ENCODE assay signal across 8 cellular contexts in the genomic region with DNA sequence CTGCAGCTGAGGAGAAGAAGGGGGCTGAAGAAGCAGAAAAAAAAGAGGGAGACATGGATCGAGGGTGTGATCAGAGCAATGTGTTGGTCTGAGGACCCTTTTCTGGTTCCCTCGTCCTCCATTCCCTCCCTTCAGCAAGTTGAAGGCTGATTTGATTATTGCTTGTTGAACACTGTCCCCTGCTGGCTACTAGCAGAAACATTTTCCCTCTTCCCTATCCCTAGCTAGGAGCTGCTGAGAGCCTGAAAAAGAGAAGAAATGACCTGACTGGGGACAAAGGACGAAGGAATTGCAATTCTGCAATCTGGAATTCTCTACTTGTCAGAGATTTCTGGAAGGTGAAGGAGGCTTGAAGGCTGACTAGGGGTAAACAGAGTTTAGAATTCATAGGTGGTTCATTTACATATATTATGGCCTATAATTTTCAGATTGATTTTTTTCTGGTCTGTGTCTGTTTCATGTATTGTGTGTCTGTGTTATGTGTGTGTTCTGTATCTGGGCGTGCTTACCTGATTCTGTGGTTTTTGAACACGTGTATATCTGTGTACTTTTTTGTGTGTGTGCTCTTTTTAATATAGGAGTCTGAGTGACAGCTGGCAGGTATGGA. TPM values are rescaled to one million over a fixed set of nuclear protein-coding genes. Genes with fewer than 3 reads are reported as not detected.
DNase-seq lines count a peak whose midpoint lies in the region; ATAC-seq and TF ChIP-seq lines count a peak whose summit lies in the region.

No MANE protein-coding gene starts in this region.

- no peaks in the 10 kb centered on the region for H3F3A ChIP-seq in SU-DHL-6 (ENCODE audit: insufficient read depth)

- H3K9me2 ChIP-seq in SU-DHL-6 (replicated peaks; ENCODE audit: insufficient read depth, low read length): no peaks in the 10 kb centered on the region

- H3K27me3 ChIP-seq in SU-DHL-6 (ENCODE audit: low read length): no peaks in the 10 kb centered on the region
- H3K27me3 ChIP-seq in mesenchymal stem cell (ENCODE audit: control insufficient read depth in 1 of 2, insufficient read depth in 1 of 2, low read length in 2 of 2): peaks cover 3 to 18% of the 10 kb centered on the region in 2 experiments
- no peaks in the 10 kb centered on the region for H3K27me3 ChIP-seq in upper lobe of right lung

- H3K4me1 ChIP-seq in mesenchymal stem cell (ENCODE audit: control insufficient read depth, insufficient read depth, low read depth, low read length) (peaks cover 20% of the 10 kb centered on the region), upper lobe of right lung (peaks cover 11% of the 10 kb centered on the region)

- H2BK5ac ChIP-seq in mesenchymal stem cell (ENCODE audit: low read depth, low read length, poor library complexity, severe bottlenecking): no peak overlapping the region

- H3K18ac ChIP-seq in mesenchymal stem cell (ENCODE audit: low read depth in 1 of 2, low read length in 2 of 2): no peak overlapping the region

- H3K23ac ChIP-seq in mesenchymal stem cell (ENCODE audit: low read length in 2 of 2): no peak overlapping the region

- intact Hi-C loops in upper lobe of right lung (cut with DNase I): no loop called here

- H3K9ac ChIP-seq in SU-DHL-6 (ENCODE audit: low read length): no peak overlapping the region
- H3K9ac ChIP-seq in mesenchymal stem cell (ENCODE audit: low read length): peak overlapping the region; percentile 13

- no peak overlapping the region for H4K8ac ChIP-seq in mesenchymal stem cell (ENCODE audit: low read length)

- no peaks in the 10 kb centered on the region for H3K79me1 ChIP-seq in mesenchymal stem cell (replicated peaks; ENCODE audit: low read length, poor library complexity, severe bottlenecking)

- H3K36me3 ChIP-seq in SU-DHL-6 (ENCODE audit: low read length) (no peaks in the 10 kb centered on the region), mesenchymal stem cell (ENCODE audit: control insufficient read depth in 1 of 2, insufficient read depth in 2 of 2, low read depth in 1 of 2, low read length in 2 of 2) (no peaks in the 10 kb centered on the region), upper lobe of right lung (no peaks in the 10 kb centered on the region)

- no peak overlapping the region for H2AFZ ChIP-seq in SU-DHL-6 (ENCODE audit: low read depth, low read length, severe bottlenecking)
- no peak overlapping the region for H2AFZ ChIP-seq in mesenchymal stem cell (ENCODE audit: low read depth, low read length)

- no peak overlapping the region for H2BK120ac ChIP-seq in mesenchymal stem cell (ENCODE audit: low read depth, low read length)

- TF ChIP-seq CTCF in SU-DHL-6 (IDR thresholded peaks at IDR 0.05; ENCODE audit: insufficient read depth, low read length, poor library complexity, severe bottlenecking) (peak; percentile 90), upper lobe of right lung (IDR thresholded peaks at IDR 0.05) (peak; percentile 88)

- peak; percentile 89 for DNase-seq in DMS153 treated with DMSO at 0.1 percent for 48 hours (lab: John Stamatoyannopoulos, UW; ENCODE audit: unreplicated experiment)
- peak; percentile 60 for DNase-seq in H4 (ENCODE audit: low spot score)
- peak; percentile 47 for DNase-seq in NCI-H1436 treated with DMSO at 0.1 percent for 48 hours (lab: John Stamatoyannopoulos, UW)
- peak; percentile 57 for DNase-seq in epidermal melanocyte (ENCODE audit: insufficient read length, low spot score)
- peak; percentile 77 for DNase-seq in mesenchymal stem cell
- DNase-seq in upper lobe of right lung: no peak
- no peak for DNase-seq in ecto neural progenitor cell (ENCODE audit: low spot score)

- no peaks in the 10 kb centered on the region for H3K79me2 ChIP-seq in SU-DHL-6 (ENCODE audit: insufficient read depth, low read length)

- H3K4ac ChIP-seq in mesenchymal stem cell (ENCODE audit: low read depth in 1 of 2, low read length in 2 of 2): no peak overlapping the region

- WGBS in mesenchymal stem cell: 15% methylated on average over 4 of the region's 5 CpGs

- no peak overlapping the region for H2AK5ac ChIP-seq in mesenchymal stem cell (ENCODE audit: low read length, severe bottlenecking)

- H3K9me3 ChIP-seq in SU-DHL-6 (ENCODE audit: insufficient read depth, low read length) (no peaks in the 10 kb centered on the region), mesenchymal stem cell (ENCODE audit: control insufficient read depth, low read length) (no peaks in the 10 kb centered on the region), upper lobe of right lung (no peaks in the 10 kb centered on the region)

- H3K4me3 ChIP-seq in SU-DHL-6 (ENCODE audit: insufficient read depth, low read length, poor library complexity, severe bottlenecking) (no peak overlapping the region), mesenchymal stem cell (ENCODE audit: insufficient read depth in 1 of 2, low read depth in 1 of 2, low read length in 2 of 2) (no peak overlapping the region), upper lobe of right lung (no peak overlapping the region)

- ATAC-seq in upper lobe of right lung: peak; percentile 73

- H2BK15ac ChIP-seq in mesenchymal stem cell (ENCODE audit: low read depth, poor library complexity, severe bottlenecking): no peak overlapping the region

- H4K20me1 ChIP-seq in SU-DHL-6 (ENCODE audit: low read depth, low read length): no peaks in the 10 kb centered on the region

- H3K4me2 ChIP-seq in SU-DHL-6 (ENCODE audit: low read depth, low read length, poor library complexity, severe bottlenecking): no peak overlapping the region
- no peak overlapping the region for H3K4me2 ChIP-seq in mesenchymal stem cell (ENCODE audit: low read length, poor library complexity, severe bottlenecking)

- no peak overlapping the region for H3K27ac ChIP-seq in SU-DHL-6 (ENCODE audit: low read depth, low read length)
- H3K27ac ChIP-seq in mesenchymal stem cell (ENCODE audit: low read length, poor library complexity, severe bottlenecking): no peak overlapping the region
- no peak overlapping the region for H3K27ac ChIP-seq in upper lobe of right lung

- H2BK12ac ChIP-seq in mesenchymal stem cell (ENCODE audit: low read length in 2 of 2): no peak overlapping the region

- H3K14ac ChIP-seq in mesenchymal stem cell (ENCODE audit: low read length in 2 of 2): no peak overlapping the region

- H4K91ac ChIP-seq in mesenchymal stem cell (ENCODE audit: low read length): no peak overlapping the region

RNA-seq across cellular contexts. Expression of a gene that starts 9.8 kb away (rescaled TPM):
- total RNA-seq in H4 (2014; rRNA removed; shearing (Covaris generic)): 0.04 TPM in 1 of 2 replicates, not detected in the other
- 0.23 TPM for polyA plus RNA-seq in mesenchymal stem cell (2013, experiment 1 of 2)
- 0.16 TPM for polyA plus RNA-seq in mesenchymal stem cell (2013, experiment 2 of 2)
- total RNA-seq in upper lobe of right lung: not detected

RNA-seq across cellular contexts. Expression of a gene that starts 23.7 kb away (rescaled TPM):
- total RNA-seq in H4 (2014; rRNA removed; shearing (Covaris generic)): 1.2 and 1.8 TPM in 2 replicates
- 9.6 TPM for polyA plus RNA-seq in mesenchymal stem cell (2013, experiment 1 of 2)
- 8.8 TPM for polyA plus RNA-seq in mesenchymal stem cell (2013, experiment 2 of 2)
- total RNA-seq in upper lobe of right lung: 6.3 TPM

RNA-seq across cellular contexts. Expression of a gene that starts 33.4 kb away (rescaled TPM):
- 61.7 and 72.0 TPM in 2 replicates for total RNA-seq in H4 (2014; rRNA removed; shearing (Covaris generic))
- polyA plus RNA-seq in mesenchymal stem cell (2013, experiment 1 of 2): 193 TPM
- 190 TPM for polyA plus RNA-seq in mesenchymal stem cell (2013, experiment 2 of 2)
- total RNA-seq in upper lobe of right lung: 91.9 TPM

RNA-seq across cellular contexts. Expression of a gene that starts 33.6 kb away (rescaled TPM):
- 90.1 and 101 TPM in 2 replicates for total RNA-seq in H4 (2014; rRNA removed; shearing (Covaris generic))
- 189 TPM for polyA plus RNA-seq in mesenchymal stem cell (2013, experiment 1 of 2)
- polyA plus RNA-seq in mesenchymal stem cell (2013, experiment 2 of 2): 186 TPM
- 142 TPM for total RNA-seq in upper lobe of right lung

Comparison
In these comparisons a context has a peak if more than half of its experiments do, and no peak if none do; other contexts are left out.
1. DNase-seq: peak in DMS153 treated with DMSO at 0.1 percent for 48 hours (single experiment), H4 (single experiment), NCI-H1436 treated with DMSO at 0.1 percent for 48 hours (single experiment), epidermal melanocyte (single experiment) and mesenchymal stem cell (single experiment); none in upper lobe of right lung (single experiment) and ecto neural progenitor cell (single experiment).